Comparison of ENCODE assay signal across 1 cellular context in the genomic region with DNA sequence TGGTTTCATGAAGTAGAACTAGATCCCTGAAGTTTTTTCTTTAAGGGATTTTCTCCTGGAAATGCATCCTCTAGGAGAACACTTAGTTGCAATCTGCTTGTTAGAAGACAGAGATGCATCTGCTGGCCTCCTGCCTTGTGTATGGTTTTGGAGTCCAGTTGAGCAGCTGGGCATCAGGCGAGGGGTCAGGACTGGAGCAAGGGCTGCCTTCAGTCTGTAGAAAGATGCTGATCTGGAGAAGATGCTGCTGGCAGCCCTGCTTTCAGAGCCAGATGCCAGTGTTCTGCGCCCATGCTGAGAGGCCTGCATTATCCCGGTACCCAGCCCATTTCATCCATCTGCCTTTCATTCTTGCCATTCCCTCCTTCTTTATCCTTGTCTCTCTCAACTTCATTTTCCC.
TF ChIP-seq lines count a peak whose summit lies in the region.

No MANE protein-coding gene starts in this region.

TF ChIP-seq in SK-N-SH, 30 proteins besides CTCF, POLR2A, EP300 and RAD21 (continued from another document):
- no peak for TF ChIP-seq PBX3 (IDR thresholded peaks at IDR 0.05)
- TF ChIP-seq, protein P1, sequence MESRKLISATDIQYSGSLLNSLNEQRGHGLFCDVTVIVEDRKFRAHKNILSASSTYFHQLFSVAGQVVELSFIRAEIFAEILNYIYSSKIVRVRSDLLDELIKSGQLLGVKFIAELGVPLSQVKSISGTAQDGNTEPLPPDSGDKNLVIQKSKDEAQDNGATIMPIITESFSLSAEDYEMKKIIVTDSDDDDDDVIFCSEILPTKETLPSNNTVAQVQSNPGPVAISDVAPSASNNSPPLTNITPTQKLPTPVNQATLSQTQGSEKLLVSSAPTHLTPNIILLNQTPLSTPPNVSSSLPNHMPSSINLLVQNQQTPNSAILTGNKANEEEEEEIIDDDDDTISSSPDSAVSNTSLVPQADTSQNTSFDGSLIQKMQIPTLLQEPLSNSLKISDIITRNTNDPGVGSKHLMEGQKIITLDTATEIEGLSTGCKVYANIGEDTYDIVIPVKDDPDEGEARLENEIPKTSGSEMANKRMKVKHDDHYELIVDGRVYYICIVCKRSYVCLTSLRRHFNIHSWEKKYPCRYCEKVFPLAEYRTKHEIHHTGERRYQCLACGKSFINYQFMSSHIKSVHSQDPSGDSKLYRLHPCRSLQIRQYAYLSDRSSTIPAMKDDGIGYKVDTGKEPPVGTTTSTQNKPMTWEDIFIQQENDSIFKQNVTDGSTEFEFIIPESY (IDR thresholded peaks at IDR 0.05; ENCODE audit: borderline replicate concordance, low read depth): no peak
- no peak for TF ChIP-seq MXI1 (IDR thresholded peaks at IDR 0.05; ENCODE audit: low read depth, low read length)
- no peak for TF ChIP-seq SIN3A (IDR thresholded peaks at IDR 0.05; ENCODE audit: borderline replicate concordance, low read depth, low read length)
- no peak for TF ChIP-seq TEAD4 (IDR thresholded peaks at IDR 0.05; ENCODE audit: borderline replicate concordance, insufficient read depth)
